In the genomic region with DNA sequence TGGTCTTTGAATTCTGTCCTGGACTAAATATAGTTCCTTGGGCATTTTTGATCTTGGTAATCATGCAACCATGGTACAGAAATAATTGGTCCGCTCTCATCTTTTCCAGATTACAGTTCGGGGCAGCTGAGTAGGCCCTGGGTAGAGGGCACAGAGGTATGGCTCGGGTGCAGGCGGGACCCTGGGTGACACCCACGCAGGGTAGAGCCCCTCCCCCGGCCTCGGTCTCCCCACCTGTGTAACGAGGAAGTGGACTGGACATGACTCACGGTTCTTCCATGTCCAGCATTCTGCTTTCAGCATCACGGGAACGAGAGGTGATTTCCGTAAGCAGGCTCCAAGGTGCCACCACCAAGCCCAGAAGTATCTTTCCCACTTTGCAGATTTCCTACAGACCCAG, we compare ENCODE assay signal across 24 cellular contexts.
"Had no signal": no experiment of that assay in that cellular context is flagged by ENCODE, and none has a peak within 500 bp of the region (broad histone marks: within the 10 kb centered on the region; RNA-seq: fewer than 3 reads in every experiment).

No MANE protein-coding gene starts in this region.

- DNase-seq: activated CD4-positive, alpha-beta T cell treated with anti-CD3 and anti-CD28 coated beads for 36 hours; activated CD4-positive, CD25-positive, alpha-beta regulatory T cell; activated CD8-positive, alpha-beta T cell treated with anti-CD3 and anti-CD28 coated beads, Interleukin-2, amount 10 ng/mL, durations not matched to agents 7 days and 5 days; activated naive CD4-positive, alpha-beta T cell; activated naive CD8-positive, alpha-beta T cell treated with anti-CD3 and anti-CD28 coated beads for 36 hours; foreskin keratinocyte; heart left ventricle; lower lobe of right lung; mesenchymal stem cell; naive thymus-derived CD8-positive, alpha-beta T cell; small intestine; stimulated activated CD4-positive, alpha-beta T cell treated with anti-CD3 and anti-CD28 coated beads, Interleukin-1b, Interleukin-23, amount 100 ng/mL, for 48 hours; stimulated activated naive B cell treated with anti-CD40 and anti-IgM and Interleukin-4, amounts not matched to agents 10 μg/mL and 1 μg/mL and 100 μg/mL, for 72 hours; T-helper 1 cell had no signal

- H3K36me3 ChIP-seq: adrenal gland, cardiac muscle cell, esophagus muscularis mucosa, heart left ventricle, lower lobe of right lung, sigmoid colon, suprapubic skin, tibial artery had no signal

- H3K9me3 ChIP-seq: adrenal gland, body of pancreas, esophagus muscularis mucosa, heart left ventricle, lower lobe of right lung, sigmoid colon, suprapubic skin, tibial artery had no signal

- H3K27ac Mint-ChIP-seq: activated CD4-positive, alpha-beta T cell treated with anti-CD3 and anti-CD28 coated beads for 36 hours; activated CD8-positive, alpha-beta T cell treated with anti-CD3 and anti-CD28 coated beads, Interleukin-2, amount 10 ng/mL, durations not matched to agents 7 days and 5 days; activated naive CD8-positive, alpha-beta T cell treated with anti-CD3 and anti-CD28 coated beads for 36 hours; naive thymus-derived CD8-positive, alpha-beta T cell; progenitor cell of endocrine pancreas; stimulated activated naive B cell treated with anti-CD40 and anti-IgM and Interleukin-4, amounts not matched to agents 10 μg/mL and 1 μg/mL and 100 μg/mL, for 72 hours; T-helper 2 cell treated with Interferon-gamma antibody and Interleukin-4, amounts not matched to agents 5 μg/mL and 100 μg/mL, for 36 hours had no signal

- H3K4me3 Mint-ChIP-seq: activated CD4-positive, alpha-beta T cell treated with anti-CD3 and anti-CD28 coated beads for 36 hours; activated CD8-positive, alpha-beta T cell treated with anti-CD3 and anti-CD28 coated beads, Interleukin-2, amount 10 ng/mL, durations not matched to agents 7 days and 5 days; activated naive CD8-positive, alpha-beta T cell treated with anti-CD3 and anti-CD28 coated beads for 36 hours; naive thymus-derived CD8-positive, alpha-beta T cell; stimulated activated naive B cell treated with anti-CD40 and anti-IgM and Interleukin-4, amounts not matched to agents 10 μg/mL and 1 μg/mL and 100 μg/mL, for 72 hours; T-helper 2 cell treated with Interferon-gamma antibody and Interleukin-4, amounts not matched to agents 5 μg/mL and 100 μg/mL, for 36 hours had no signal

- H3K4me1 ChIP-seq: foreskin keratinocyte had no signal

- H3K4me3 ChIP-seq: adrenal gland, body of pancreas, cardiac muscle cell, esophagus muscularis mucosa, heart left ventricle, lower lobe of right lung, sigmoid colon, suprapubic skin, tibial artery had no signal

- H3K36me3 Mint-ChIP-seq: activated naive CD8-positive, alpha-beta T cell treated with anti-CD3 and anti-CD28 coated beads for 36 hours; naive thymus-derived CD8-positive, alpha-beta T cell; stimulated activated naive B cell treated with anti-CD40 and anti-IgM and Interleukin-4, amounts not matched to agents 10 μg/mL and 1 μg/mL and 100 μg/mL, for 72 hours had no signal

- H3K9me3 Mint-ChIP-seq: activated naive CD8-positive, alpha-beta T cell treated with anti-CD3 and anti-CD28 coated beads for 36 hours; naive thymus-derived CD8-positive, alpha-beta T cell; T-helper 2 cell treated with Interferon-gamma antibody and Interleukin-4, amounts not matched to agents 5 μg/mL and 100 μg/mL, for 36 hours had no signal

- H3K4me1 Mint-ChIP-seq: activated CD4-positive, alpha-beta T cell treated with anti-CD3 and anti-CD28 coated beads for 36 hours; activated naive CD8-positive, alpha-beta T cell treated with anti-CD3 and anti-CD28 coated beads for 36 hours; naive thymus-derived CD8-positive, alpha-beta T cell; stimulated activated naive B cell treated with anti-CD40 and anti-IgM and Interleukin-4, amounts not matched to agents 10 μg/mL and 1 μg/mL and 100 μg/mL, for 72 hours had no signal

- H3K27me3 ChIP-seq: adrenal gland, body of pancreas, cardiac muscle cell, foreskin keratinocyte had no signal

- H3K27ac ChIP-seq: adrenal gland, body of pancreas, cardiac muscle cell, esophagus muscularis mucosa, foreskin keratinocyte, heart left ventricle, lower lobe of right lung, sigmoid colon, suprapubic skin, tibial artery had no signal

- ATAC-seq: activated CD4-positive, alpha-beta T cell treated with anti-CD3 and anti-CD28 coated beads for 36 hours; activated CD8-positive, alpha-beta T cell treated with anti-CD3 and anti-CD28 coated beads, Interleukin-2, amount 10 ng/mL, durations not matched to agents 7 days and 5 days; body of pancreas; foreskin keratinocyte; heart left ventricle; left lobe of liver; lower lobe of right lung; naive thymus-derived CD8-positive, alpha-beta T cell; stimulated activated naive B cell treated with anti-CD40 and anti-IgM and Interleukin-4, amounts not matched to agents 10 μg/mL and 1 μg/mL and 100 μg/mL, for 72 hours had no signal
